In genomic region chr10:50990568-50991495, GRCh38 we compare ENCODE assay signal across 8 cellular contexts.
DNase-seq lines count a peak whose midpoint lies in the region; ATAC-seq and TF ChIP-seq lines count a peak whose summit lies in the region.

No MANE protein-coding gene starts in this region.

- no peaks in the 10 kb centered on the region for H3F3A ChIP-seq in GM23338 (replicated peaks; ENCODE audit: low read depth)

- peak overlapping the region; percentile 81 for H3K4me2 ChIP-seq in GM23338

- peaks cover 12% of the 10 kb centered on the region for H3K4me1 Mint-ChIP-seq in GM23338

- no peaks in the 10 kb centered on the region for H4K20me1 ChIP-seq in GM23338 (replicated peaks; ENCODE audit: insufficient read depth)

- H3K9me3 ChIP-seq in Peyer's patch = no peaks in the 10 kb centered on the region
- H3K9me3 ChIP-seq in mucosa of rectum (ENCODE audit: control insufficient read depth in 2 of 2, low read length in 2 of 2) = no peaks in the 10 kb centered on the region
- no peaks in the 10 kb centered on the region for H3K9me3 ChIP-seq in vagina

- H3K4me3 ChIP-seq in GM23338 (peak overlapping the region; percentile 63), Peyer's patch (peak overlapping the region; percentile 32 to 92 (median 66)), mucosa of rectum (ENCODE audit: low read length in 2 of 2) (peak overlapping the region; percentile 84 to 85), vagina (peak overlapping the region; percentile 63 to 72)

- TF ChIP-seq POLR2A in Peyer's patch (IDR thresholded peaks at IDR 0.05) = no peak
- TF ChIP-seq POLR2A in vagina (IDR thresholded peaks at IDR 0.05) = no peak

- intact Hi-C loops in vagina (cut with DNase I) = no loop called here

- H3K27ac ChIP-seq in GM23338 (ENCODE audit: low read depth) (no peak overlapping the region), Peyer's patch (peak overlapping the region; percentile 42 to 91 (median 80)), epithelial cell of prostate (no peak overlapping the region), mucosa of rectum (ENCODE audit: low read depth in 2 of 2, low read length in 2 of 2) (peak overlapping the region; percentile 79 to 86), vagina (peak overlapping the region; percentile 95)

- H3K27ac Mint-ChIP-seq in GM23338 = no peak overlapping the region

- H3K36me3 Mint-ChIP-seq in GM23338 (ENCODE audit: low read depth) = no peaks in the 10 kb centered on the region

- peak; percentile 55 for ATAC-seq in GM23338

- peak overlapping the region; percentile 79 to 85 for H3K9ac ChIP-seq in mucosa of rectum (ENCODE audit: low read depth in 1 of 2, low read length in 2 of 2)

- TF ChIP-seq CTCF in GM23338 (conservative IDR thresholded peaks at IDR 0.05; ENCODE audit: low read depth in 2 of 2) (no peak), Peyer's patch (IDR thresholded peaks at IDR 0.05) (no peak), vagina (IDR thresholded peaks at IDR 0.05) (no peak)

- peak overlapping the region; percentile 89 for H3K4me3 Mint-ChIP-seq in GM23338

- DNase-seq in GM23338 (ENCODE audit: low spot score) = peak; percentile 68
- DNase-seq in Peyer's patch = peak in 2 of 3 donors; percentile 73 to 80
- DNase-seq in epithelial cell of prostate (ENCODE audit: low read depth, low spot score) = peak; percentile 16
- no peak for DNase-seq in vagina (ENCODE audit: extremely low spot score in 2 of 2)
- no peak for DNase-seq in GDM1 (lab: John Stamatoyannopoulos, UW)
- DNase-seq in NCI-H146 treated with DMSO at 0.1 percent for 48 hours (lab: John Stamatoyannopoulos, UW; ENCODE audit: unreplicated experiment) = no peak
- no peak for DNase-seq in NCI-H526 (lab: John Stamatoyannopoulos, UW)

- no peaks in the 10 kb centered on the region for H3K9me2 ChIP-seq in GM23338 (ENCODE audit: insufficient read depth)

- peaks cover 35% of the 10 kb centered on the region for H3K27me3 Mint-ChIP-seq in GM23338 (ENCODE audit: insufficient read depth, low read depth, poor library complexity)

- H2AFZ ChIP-seq in GM23338 = peak overlapping the region; percentile 92

- no peaks in the 10 kb centered on the region for H3K79me2 ChIP-seq in GM23338 (replicated peaks; ENCODE audit: insufficient read depth)

- no peaks in the 10 kb centered on the region for H3K9me3 Mint-ChIP-seq in GM23338

- H3K4me1 ChIP-seq in GM23338 (ENCODE audit: insufficient read depth) = peaks cover 18% of the 10 kb centered on the region
- peaks cover 0 to 25% (median 0%) of the 10 kb centered on the region in 4 donors for H3K4me1 ChIP-seq in Peyer's patch
- peaks cover 17 to 36% of the 10 kb centered on the region in 2 donors for H3K4me1 ChIP-seq in mucosa of rectum (ENCODE audit: control insufficient read depth in 2 of 2, insufficient read depth in 2 of 2, low read length in 2 of 2)
- H3K4me1 ChIP-seq in vagina = peaks cover 15% of the 10 kb centered on the region

- H3K27me3 ChIP-seq in GM23338 (ENCODE audit: insufficient read depth) (peaks cover 60% of the 10 kb centered on the region), Peyer's patch (no peaks in the 10 kb centered on the region), mucosa of rectum (ENCODE audit: control insufficient read depth in 2 of 2, insufficient read depth in 2 of 2, low read length in 2 of 2) (no peaks in the 10 kb centered on the region), vagina (no peaks in the 10 kb centered on the region)

- H3K36me3 ChIP-seq in GM23338 (ENCODE audit: insufficient read depth) = no peaks in the 10 kb centered on the region
- no peaks in the 10 kb centered on the region for H3K36me3 ChIP-seq in Peyer's patch
- H3K36me3 ChIP-seq in mucosa of rectum (ENCODE audit: control insufficient read depth in 2 of 2, insufficient read depth in 2 of 2, low read length in 2 of 2) = no peaks in the 10 kb centered on the region
- H3K36me3 ChIP-seq in vagina = no peaks in the 10 kb centered on the region

TF ChIP-seq in GM23338, 12 proteins besides CTCF, POLR2A, EP300 and RAD21:
- TF ChIP-seq ETS1 (IDR thresholded peaks at IDR 0.05) (no peak), EZH2phosphoT487 (IDR thresholded peaks at IDR 0.05; ENCODE audit: unreplicated experiment) (no peak), JUNB (IDR thresholded peaks at IDR 0.05; ENCODE audit: unreplicated experiment) (no peak), ZNF331 (CRISPR knock-in tag; IDR thresholded peaks at IDR 0.05; ENCODE audit: low read depth) (no peak), STAT1 (IDR thresholded peaks at IDR 0.05; ENCODE audit: unreplicated experiment) (no peak), EZH2 (IDR thresholded peaks at IDR 0.05; ENCODE audit: low read depth, unreplicated experiment) (peak; percentile 69), CREB1 (CRISPR knock-in tag; IDR thresholded peaks at IDR 0.05; ENCODE audit: low read depth) (0 out of 2 replicates have a peak, but pooled peaks have one; percentile 30), ZNF462 (CRISPR knock-in tag; IDR thresholded peaks at IDR 0.05) (no peak), ZNF114 (CRISPR knock-in tag; IDR thresholded peaks at IDR 0.05) (no peak)

Comparison
In these comparisons a context has a peak if more than half of its experiments do, and no peak if none do; other contexts are left out.
1. DNase-seq: peak in GM23338 (single experiment), Peyer's patch (2 of 3) and epithelial cell of prostate (single experiment); none in vagina (0 of 2), GDM1 (single experiment), NCI-H146 treated with DMSO at 0.1 percent for 48 hours (single experiment) and NCI-H526 (0 of 2).
2. H3K27ac ChIP-seq: peak in Peyer's patch (4 of 4), mucosa of rectum (2 of 2) and vagina (single experiment); none in GM23338 (single experiment) and epithelial cell of prostate (single experiment).
3. Peak in every context shown above with its lines, with median percentiles within 50 percentile points of each other: H3K4me3 ChIP-seq.